In the genomic region with DNA sequence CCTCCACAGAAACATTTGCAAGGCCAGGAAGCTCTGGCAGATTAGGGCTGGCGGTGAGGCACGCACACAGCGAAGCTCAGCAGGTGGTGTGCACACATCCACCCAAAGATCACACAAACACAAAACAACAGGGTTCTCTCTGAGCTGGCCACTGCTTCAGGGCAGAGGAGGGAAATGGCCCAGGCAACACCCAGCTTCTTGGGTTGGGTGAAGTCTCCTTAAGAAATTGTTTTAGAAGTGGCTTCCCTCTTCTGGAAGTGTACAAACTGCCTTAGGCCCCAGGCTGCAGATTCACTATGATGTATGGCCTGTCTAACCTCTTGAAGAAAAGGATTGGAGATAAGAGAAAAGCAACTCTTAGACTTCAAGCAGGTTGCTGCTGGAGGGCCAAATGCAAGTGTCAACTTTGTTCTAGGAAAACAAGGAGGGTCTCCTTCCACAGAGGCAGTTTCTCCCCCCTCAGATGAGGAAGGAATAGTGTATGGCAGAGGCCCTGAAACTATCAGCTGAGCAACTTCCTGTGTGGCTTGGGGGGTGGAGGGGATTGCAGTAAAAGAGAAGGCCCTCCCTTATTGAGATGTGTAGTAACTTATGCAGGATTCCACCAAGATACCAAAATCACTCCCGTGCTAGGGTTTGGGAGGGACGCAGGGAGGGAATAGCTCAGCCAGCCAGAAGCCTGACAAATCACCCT, we compare ENCODE assay signal across 1 cellular context.
TF ChIP-seq lines count a peak whose summit lies in the region.

No MANE protein-coding gene starts in this region.

TF ChIP-seq in K562, 482 proteins besides CTCF, POLR2A, EP300 and RAD21 (continued from another document and continues in another):
- TF ChIP-seq, protein P1, sequence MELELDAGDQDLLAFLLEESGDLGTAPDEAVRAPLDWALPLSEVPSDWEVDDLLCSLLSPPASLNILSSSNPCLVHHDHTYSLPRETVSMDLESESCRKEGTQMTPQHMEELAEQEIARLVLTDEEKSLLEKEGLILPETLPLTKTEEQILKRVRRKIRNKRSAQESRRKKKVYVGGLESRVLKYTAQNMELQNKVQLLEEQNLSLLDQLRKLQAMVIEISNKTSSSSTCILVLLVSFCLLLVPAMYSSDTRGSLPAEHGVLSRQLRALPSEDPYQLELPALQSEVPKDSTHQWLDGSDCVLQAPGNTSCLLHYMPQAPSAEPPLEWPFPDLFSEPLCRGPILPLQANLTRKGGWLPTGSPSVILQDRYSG (tag; conservative IDR thresholded peaks at IDR 0.05; ENCODE audit: low read depth): peak; percentile 48; the same call in 1 of the 2 replicates
- no peak for TF ChIP-seq MITF (IDR thresholded peaks at IDR 0.05)
- peak; percentile 20; the same call in 1 of the 2 replicates for TF ChIP-seq RNF2 (IDR thresholded peaks at IDR 0.05)
- 0 out of 2 replicates have a peak, but pooled peaks have one; percentile 13 for TF ChIP-seq PML (IDR thresholded peaks at IDR 0.05; ENCODE audit: low read length)
- TF ChIP-seq, protein P2, sequence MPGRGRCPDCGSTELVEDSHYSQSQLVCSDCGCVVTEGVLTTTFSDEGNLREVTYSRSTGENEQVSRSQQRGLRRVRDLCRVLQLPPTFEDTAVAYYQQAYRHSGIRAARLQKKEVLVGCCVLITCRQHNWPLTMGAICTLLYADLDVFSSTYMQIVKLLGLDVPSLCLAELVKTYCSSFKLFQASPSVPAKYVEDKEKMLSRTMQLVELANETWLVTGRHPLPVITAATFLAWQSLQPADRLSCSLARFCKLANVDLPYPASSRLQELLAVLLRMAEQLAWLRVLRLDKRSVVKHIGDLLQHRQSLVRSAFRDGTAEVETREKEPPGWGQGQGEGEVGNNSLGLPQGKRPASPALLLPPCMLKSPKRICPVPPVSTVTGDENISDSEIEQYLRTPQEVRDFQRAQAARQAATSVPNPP (IDR thresholded peaks at IDR 0.05; ENCODE audit: borderline replicate concordance, insufficient read depth, insufficient read length): no peak
- peak in 1 of 2 experiments; percentile 34; a peak in 1 of 4 replicates for TF ChIP-seq HDAC1 (IDR thresholded peaks at IDR 0.05)
- TF ChIP-seq VEZF1 (CRISPR knock-in tag; IDR thresholded peaks at IDR 0.05): peak; percentile 38
- TF ChIP-seq PURB (CRISPR knock-in tag; IDR thresholded peaks at IDR 0.05; ENCODE audit: low read depth): no peak
- TF ChIP-seq BRD4 (IDR thresholded peaks at IDR 0.05): no peak; the same call in 1 of the 2 replicates
- TF ChIP-seq KDM1A (IDR thresholded peaks at IDR 0.05): peak; percentile 50 to 60; a peak in 1 of 4 replicates
- TF ChIP-seq MEIS2 (IDR thresholded peaks at IDR 0.05; ENCODE audit: partially characterized antibody): peak; percentile 95
- 0 out of 4 replicates have a peak, but pooled peaks of 1 of the 2 experiments have one; percentile 28 for TF ChIP-seq TEAD1 (CRISPR knock-in tag; IDR thresholded peaks at IDR 0.05)
- no peak for TF ChIP-seq ZZZ3 (IDR thresholded peaks at IDR 0.05)
- TF ChIP-seq POLR3A (IDR thresholded peaks at IDR 0.05; ENCODE audit: borderline replicate concordance, extremely low read depth, insufficient read depth, insufficient read length): no peak
- no peak for TF ChIP-seq ID3 (CRISPR knock-in tag; IDR thresholded peaks at IDR 0.05)
- TF ChIP-seq ID3 (tag; IDR thresholded peaks at IDR 0.05): 0 out of 2 replicates have a peak, but pooled peaks have one; percentile 56
- no peak for TF ChIP-seq TCFL5 (CRISPR knock-in tag; conservative IDR thresholded peaks at IDR 0.05)
- 0 out of 2 replicates have a peak, but pooled peaks have one; percentile 29 for TF ChIP-seq HIVEP1 (CRISPR knock-in tag; IDR thresholded peaks at IDR 0.05)
- TF ChIP-seq TOE1 (IDR thresholded peaks at IDR 0.05; ENCODE audit: borderline replicate concordance): peak; percentile 39; the same call in 1 of the 2 replicates
- no peak for TF ChIP-seq TOE1 (CRISPR knock-in tag; IDR thresholded peaks at IDR 0.05; ENCODE audit: borderline replicate concordance, low read depth)
- TF ChIP-seq, protein P3, sequence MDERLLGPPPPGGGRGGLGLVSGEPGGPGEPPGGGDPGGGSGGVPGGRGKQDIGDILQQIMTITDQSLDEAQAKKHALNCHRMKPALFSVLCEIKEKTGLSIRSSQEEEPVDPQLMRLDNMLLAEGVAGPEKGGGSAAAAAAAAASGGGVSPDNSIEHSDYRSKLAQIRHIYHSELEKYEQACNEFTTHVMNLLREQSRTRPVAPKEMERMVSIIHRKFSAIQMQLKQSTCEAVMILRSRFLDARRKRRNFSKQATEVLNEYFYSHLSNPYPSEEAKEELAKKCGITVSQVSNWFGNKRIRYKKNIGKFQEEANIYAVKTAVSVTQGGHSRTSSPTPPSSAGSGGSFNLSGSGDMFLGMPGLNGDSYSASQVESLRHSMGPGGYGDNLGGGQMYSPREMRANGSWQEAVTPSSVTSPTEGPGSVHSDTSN (CRISPR knock-in tag; IDR thresholded peaks at IDR 0.05; ENCODE audit: low read depth): no peak
- TF ChIP-seq, protein P3 (tag; conservative IDR thresholded peaks at IDR 0.05; ENCODE audit: low read depth): peak; percentile 93
- peak; percentile 65; the same call in 1 of the 2 replicates for TF ChIP-seq MECOM (CRISPR knock-in tag; IDR thresholded peaks at IDR 0.05)
- no peak for TF ChIP-seq ZBTB43 (CRISPR knock-in tag; IDR thresholded peaks at IDR 0.05)
- TF ChIP-seq ZNF717 (CRISPR knock-in tag; IDR thresholded peaks at IDR 0.05): no peak
- peak; percentile 91 for TF ChIP-seq ZNF592 (IDR thresholded peaks at IDR 0.05)
- 0 out of 2 replicates have a peak, but pooled peaks have one; percentile 10 for TF ChIP-seq HOMEZ (CRISPR knock-in tag; IDR thresholded peaks at IDR 0.05)
- TF ChIP-seq ETV1 (tag; conservative IDR thresholded peaks at IDR 0.05; ENCODE audit: low read depth): peak; percentile 47
- TF ChIP-seq SMARCA4 (IDR thresholded peaks at IDR 0.05): 0 out of 2 replicates have a peak, but pooled peaks have one; percentile 33
- TF ChIP-seq, protein P4, sequence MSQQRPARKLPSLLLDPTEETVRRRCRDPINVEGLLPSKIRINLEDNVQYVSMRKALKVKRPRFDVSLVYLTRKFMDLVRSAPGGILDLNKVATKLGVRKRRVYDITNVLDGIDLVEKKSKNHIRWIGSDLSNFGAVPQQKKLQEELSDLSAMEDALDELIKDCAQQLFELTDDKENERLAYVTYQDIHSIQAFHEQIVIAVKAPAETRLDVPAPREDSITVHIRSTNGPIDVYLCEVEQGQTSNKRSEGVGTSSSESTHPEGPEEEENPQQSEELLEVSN (IDR thresholded peaks at IDR 0.05; ENCODE audit: borderline replicate concordance in 1 of 2, extremely low read depth in 1 of 2, insufficient read depth in 1 of 2, insufficient read length in 1 of 2, low read depth in 1 of 2, low read length in 1 of 2, poor library complexity in 1 of 2, severe bottlenecking in 1 of 2): peak; percentile 13 to 77
- peak; percentile 56 for TF ChIP-seq CXXC5 (CRISPR knock-in tag; IDR thresholded peaks at IDR 0.05)
- TF ChIP-seq PATZ1 (CRISPR knock-in tag; IDR thresholded peaks at IDR 0.05; ENCODE audit: borderline replicate concordance): no peak
